19 cellular contexts compared by ENCODE assay signal in the genomic region with DNA sequence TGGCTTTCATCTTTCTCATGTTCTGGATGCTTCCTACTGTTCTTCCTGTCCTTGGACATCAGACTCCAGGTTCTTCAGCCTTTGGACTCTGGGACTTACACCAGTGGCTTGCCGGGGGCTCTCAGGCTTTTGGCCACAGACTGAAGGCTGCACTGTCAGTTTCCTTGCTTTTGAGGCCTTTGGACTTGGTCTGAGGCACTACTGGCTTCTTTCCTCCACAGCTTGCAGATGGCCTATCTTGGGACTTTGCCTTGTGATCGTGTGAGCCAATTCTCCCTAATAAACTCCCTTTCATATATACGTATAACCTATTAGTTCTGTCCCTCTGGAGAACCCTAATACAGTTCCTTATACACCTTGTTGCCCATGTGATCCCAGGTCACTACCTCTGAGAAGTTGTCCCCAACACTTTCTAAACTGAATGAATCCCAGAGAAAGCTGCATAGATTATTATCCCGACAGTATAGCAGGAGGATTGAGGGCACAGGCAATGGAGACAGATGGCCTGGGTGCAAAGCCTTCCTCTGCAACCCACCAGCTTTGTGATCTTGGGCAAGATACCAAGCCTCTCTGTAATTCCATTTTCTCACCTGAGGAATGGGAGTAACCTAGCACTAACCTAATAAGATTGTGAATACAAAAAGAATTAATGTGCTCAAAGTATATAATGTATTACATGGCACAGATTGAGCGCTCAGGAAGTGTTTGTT.
DNase-seq lines count a peak whose midpoint lies in the region; ATAC-seq and TF ChIP-seq lines count a peak whose summit lies in the region.
"Had no signal": no experiment of that assay in that cellular context is flagged by ENCODE, and none has a peak within 500 bp of the region (broad histone marks: within the 10 kb centered on the region; RNA-seq: fewer than 3 reads in every experiment).

No MANE protein-coding gene starts in this region.

- H3K9me3 ChIP-seq in breast epithelium: no peaks in the 10 kb centered on the region
- H3K9me3 ChIP-seq: A549; BLaER1 treated with 17β-estradiol and CSF1 and Interleukin-3, amounts not matched to agents 10 nM and 100 nM; Caco-2 had no signal

- in situ Hi-C loops in G401 (cut with HindIII; ENCODE audit: low sequenced_read_pairs): no loop called here

- ATAC-seq in HG02852 (IDR thresholded peaks at IDR 0.05; ENCODE audit: unreplicated experiment): no peak
- ATAC-seq: CD8-positive, alpha-beta T cell; GM12878 had no signal

- H3K36me3 ChIP-seq in breast epithelium: no peaks in the 10 kb centered on the region
- H3K36me3 ChIP-seq: BLaER1 treated with 17β-estradiol and CSF1 and Interleukin-3, amounts not matched to agents 10 nM and 100 nM had no signal

- no peaks in the 10 kb centered on the region for H3K4me1 ChIP-seq in breast epithelium
- H3K4me1 ChIP-seq: BLaER1 treated with 17β-estradiol and CSF1 and Interleukin-3, amounts not matched to agents 10 nM and 100 nM; Caco-2 had no signal

- no peaks in the 10 kb centered on the region for H3K27me3 ChIP-seq in breast epithelium
- H3K27me3 ChIP-seq: BLaER1 treated with 17β-estradiol and CSF1 and Interleukin-3, amounts not matched to agents 10 nM and 100 nM had no signal

- TF ChIP-seq CTCF in breast epithelium (IDR thresholded peaks at IDR 0.05): no peak

- no peak overlapping the region for H3K27ac ChIP-seq in breast epithelium
- H3K27ac ChIP-seq: 22Rv1; A549; BLaER1 treated with 17β-estradiol and CSF1 and Interleukin-3, amounts not matched to agents 10 nM and 100 nM; C4-2B had no signal

- no peak for TF ChIP-seq POLR2A in breast epithelium (IDR thresholded peaks at IDR 0.05)

- intact Hi-C loops in breast epithelium (cut with DNase I; ENCODE audit: low total_unique reads): no loop called here

- DNase-seq in NCI-H82 (lab: John Stamatoyannopoulos, UW): peak; percentile 61
- no peak for DNase-seq in NCI-H82 treated with DMSO at 0.1 percent for 48 hours (lab: John Stamatoyannopoulos, UW; ENCODE audit: unreplicated experiment)
- DNase-seq in G401 (ENCODE audit: low spot score): peak; percentile 81
- DNase-seq in cerebellar cortex (ENCODE audit: low spot score): peak; percentile 80
- no peak for DNase-seq in breast epithelium (ENCODE audit: low spot score in 2 of 2)
- DNase-seq in central memory CD4-positive, alpha-beta T cell: no peak
- DNase-seq: AML-193; Caco-2; Calu3; CD4-positive, alpha-beta T cell; CD8-positive, alpha-beta T cell; DMS79 treated with DMSO at 0.1 percent for 48 hours; GDM1 had no signal

- H3K4me3 ChIP-seq in breast epithelium: no peak overlapping the region
- H3K4me3 ChIP-seq: A549; BLaER1 treated with 17β-estradiol and CSF1 and Interleukin-3, amounts not matched to agents 10 nM and 100 nM; GM12878 had no signal

Comparison
In these comparisons a context has a peak if more than half of its experiments do, and no peak if none do; other contexts are left out.
1. DNase-seq: peak in NCI-H82 (single experiment), G401 (single experiment) and cerebellar cortex (single experiment); none in NCI-H82 treated with DMSO at 0.1 percent for 48 hours (single experiment), breast epithelium (0 of 2) and central memory CD4-positive, alpha-beta T cell (single experiment).